In the genomic region with DNA sequence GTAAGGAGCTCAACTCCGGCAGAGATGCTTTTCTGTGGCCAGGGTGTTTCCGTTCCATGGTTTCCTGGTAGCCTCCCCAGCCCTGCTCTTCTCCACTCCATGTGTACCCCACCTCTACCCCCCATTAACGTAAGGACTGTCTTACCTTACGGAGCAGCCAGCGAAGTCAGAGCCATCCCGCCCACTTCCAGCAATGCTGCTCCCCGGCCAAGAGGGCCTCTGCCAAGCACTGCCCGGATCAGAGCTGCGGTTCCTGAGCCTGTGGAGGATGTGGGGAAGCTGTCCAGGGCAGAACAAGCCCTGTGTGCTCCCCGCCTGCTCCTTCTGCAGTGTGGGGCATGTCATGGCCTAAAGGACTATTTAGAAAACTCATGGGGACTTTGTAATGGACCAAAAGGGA, we compare ENCODE assay signal across 15 cellular contexts.
DNase-seq lines count a peak whose midpoint lies in the region; ATAC-seq and TF ChIP-seq lines count a peak whose summit lies in the region.
"Had no signal": no experiment of that assay in that cellular context is flagged by ENCODE, and none has a peak within 500 bp of the region (broad histone marks: within the 10 kb centered on the region; RNA-seq: fewer than 3 reads in every experiment).

No MANE protein-coding gene starts in this region.

- no peak overlapping the region for H4K5ac ChIP-seq in IMR-90 (ENCODE audit: low read depth, low read length)

- 91% methylated on average over 4 of the region's 10 CpGs; no CpG with 5 or more reads in 1 of the 2 experiments for whole genome bisulfite sequencing in IMR-90 (ENCODE audit: extremely low coverage in 2 of 2, insufficient read length in 1 of 2), 2 experiments

- dilution Hi-C loops in IMR-90 (cut with HindIII; ENCODE audit: low sequenced_read_pairs, unreplicated experiment), result no loop called here

- DNase-seq in IMR-90 (no peak), glutamatergic neuron (peak; percentile 7), posterior vena cava (ENCODE audit: low spot score) (peak; percentile 37), NCI-H187 (lab: John Stamatoyannopoulos, UW) (no peak), NOMO-1 treated with dmso at 0.1 percent for 144 hours (lab: John Stamatoyannopoulos, UW; ENCODE audit: unreplicated experiment) (no peak)
- DNase-seq: BE2C; CD4-positive, CD25-positive, alpha-beta regulatory T cell; DMS53; GF-D8; GM23248; H7; KG1 had no signal

- H3K27ac Mint-ChIP-seq in glutamatergic neuron (ENCODE audit: unreplicated experiment), result no peak overlapping the region
- H3K27ac Mint-ChIP-seq: CD4-positive, CD25-positive, alpha-beta regulatory T cell had no signal

- no peak for TF ChIP-seq POLR2A in IMR-90 (IDR thresholded peaks at IDR 0.05; ENCODE audit: low read depth, low read length)

- no peak overlapping the region for H3K4ac ChIP-seq in IMR-90 (ENCODE audit: low read depth, low read length)

- H3K9me1 ChIP-seq in IMR-90 (ENCODE audit: insufficient read depth, low read length), result no peaks in the 10 kb centered on the region

- intact Hi-C loops in IMR-90 (cut with micrococcal nuclease) (no loop called here), posterior vena cava (cut with DNase I) (no loop called here)

- no peak overlapping the region for H3K23ac ChIP-seq in IMR-90 (ENCODE audit: low read depth, low read length)

- POLR2A ChIA-PET in IMR-90 (lab: Charles Lee; ENCODE audit: unreplicated experiment), result no interaction called here

- H2BK15ac ChIP-seq in IMR-90 (ENCODE audit: low read depth, low read length), result no peak overlapping the region

- peaks cover 5% of the 10 kb centered on the region for H3K9me3 Mint-ChIP-seq in glutamatergic neuron (ENCODE audit: unreplicated experiment)
- H3K9me3 Mint-ChIP-seq: CD4-positive, CD25-positive, alpha-beta regulatory T cell had no signal

- no peak overlapping the region for H3K14ac ChIP-seq in IMR-90 (replicated peaks; ENCODE audit: low read depth, low read length)

- TF ChIP-seq RAD21 in IMR-90 (IDR thresholded peaks at IDR 0.05; ENCODE audit: low read length), result no peak

- no peak overlapping the region for H4K8ac ChIP-seq in IMR-90 (ENCODE audit: low read depth in 2 of 2, low read length in 2 of 2)

- no peak overlapping the region for H2BK5ac ChIP-seq in IMR-90 (ENCODE audit: low read depth, low read length, poor library complexity, severe bottlenecking)

- no peak overlapping the region for H3K4me3 Mint-ChIP-seq in glutamatergic neuron (ENCODE audit: unreplicated experiment)
- H3K4me3 Mint-ChIP-seq: CD4-positive, CD25-positive, alpha-beta regulatory T cell had no signal

- H4K20me1 ChIP-seq in BLaER1 treated with 17β-estradiol and CSF1 and Interleukin-3, amounts not matched to agents 10 nM and 100 nM, result peaks cover 0 to 9% (median 0%) of the 10 kb centered on the region in 11 experiments; a peak in 4 of 22 replicates
- no peaks in the 10 kb centered on the region for H4K20me1 ChIP-seq in IMR-90 (ENCODE audit: insufficient read depth, low read length)

- H3K56ac ChIP-seq in IMR-90 (ENCODE audit: extremely low read depth, insufficient read depth, low read length), result no peak overlapping the region

- CTCF ChIA-PET in IMR-90 (lab: Yijun Ruan, JAX), result no interaction called here

- 0 out of 22 replicates have a peak overlapping the region, but pooled peaks of 1 of the 11 experiments have one; percentile 5 for H3K9ac ChIP-seq in BLaER1 treated with 17β-estradiol and CSF1 and Interleukin-3, amounts not matched to agents 10 nM and 100 nM
- no peak overlapping the region for H3K9ac ChIP-seq in IMR-90 (ENCODE audit: low read depth, low read length)
- H3K9ac ChIP-seq: GM23248 had no signal

- no peak overlapping the region for H2BK120ac ChIP-seq in IMR-90 (ENCODE audit: low read depth, low read length)

- H3K27me3 Mint-ChIP-seq in glutamatergic neuron (ENCODE audit: unreplicated experiment), result peaks cover 3% of the 10 kb centered on the region

- H3K36me3 Mint-ChIP-seq in glutamatergic neuron (ENCODE audit: unreplicated experiment), result no peaks in the 10 kb centered on the region
- H3K36me3 Mint-ChIP-seq: CD4-positive, CD25-positive, alpha-beta regulatory T cell had no signal

- no peak overlapping the region for H3K18ac ChIP-seq in IMR-90 (ENCODE audit: low read depth, low read length)

- peaks cover 0 to 8% (median 0%) of the 10 kb centered on the region in 11 experiments; a peak in 1 of 22 replicates for H3K27me3 ChIP-seq in BLaER1 treated with 17β-estradiol and CSF1 and Interleukin-3, amounts not matched to agents 10 nM and 100 nM
- no peaks in the 10 kb centered on the region; the same call in 1 of the 2 replicates for H3K27me3 ChIP-seq in IMR-90 (ENCODE audit: control insufficient read depth, insufficient read depth, low read length)
- H3K27me3 ChIP-seq: BE2C had no signal

- TF ChIP-seq CTCF in IMR-90 (conservative IDR thresholded peaks at IDR 0.05; ENCODE audit: low read depth, low read length), result no peak
- no peak for TF ChIP-seq CTCF in glutamatergic neuron (IDR thresholded peaks at IDR 0.05; ENCODE audit: partially characterized antibody, unreplicated experiment)

- H3K27ac ChIP-seq in BLaER1 treated with 17β-estradiol and CSF1 and Interleukin-3, amounts not matched to agents 10 nM and 100 nM, result no peak overlapping the region
- H3K27ac ChIP-seq in IMR-90 (ENCODE audit: insufficient read depth, low read length), result no peak overlapping the region
- H3K27ac ChIP-seq: GM23248 had no signal

- H3K36me3 ChIP-seq in BLaER1 treated with 17β-estradiol and CSF1 and Interleukin-3, amounts not matched to agents 10 nM and 100 nM, result no peaks in the 10 kb centered on the region
- H3K36me3 ChIP-seq in IMR-90 (ENCODE audit: control insufficient read depth, insufficient read depth, low read length), result no peaks in the 10 kb centered on the region
- H3K36me3 ChIP-seq: BE2C had no signal

- H4K91ac ChIP-seq in IMR-90 (ENCODE audit: insufficient read depth, low read depth, low read length), result no peak overlapping the region

- peak overlapping the region; percentile 32 for H2AFZ ChIP-seq in IMR-90 (replicated peaks; ENCODE audit: low read length, poor library complexity)
- H2AFZ ChIP-seq: GM23248 had no signal

- peaks cover 15 to 73% (median 55%) of the 10 kb centered on the region in 10 experiments for H3K4me1 ChIP-seq in BLaER1 treated with 17β-estradiol and CSF1 and Interleukin-3, amounts not matched to agents 10 nM and 100 nM
- no peaks in the 10 kb centered on the region for H3K4me1 ChIP-seq in IMR-90 (ENCODE audit: control insufficient read depth, insufficient read depth, low read length)
- H3K4me1 ChIP-seq: BE2C had no signal

- H3K4me3 ChIP-seq in BLaER1 treated with 17β-estradiol and CSF1 and Interleukin-3, amounts not matched to agents 10 nM and 100 nM, result no peak overlapping the region
- no peak overlapping the region for H3K4me3 ChIP-seq in IMR-90 (ENCODE audit: insufficient read depth, low read depth, low read length)
- H3K4me3 ChIP-seq: GM23248 had no signal

- no peak for ATAC-seq in IMR-90 (ENCODE audit: low read depth)
- ATAC-seq in HG02798 (IDR thresholded peaks at IDR 0.05; ENCODE audit: poor library complexity, unreplicated experiment), result no peak
- no peak for ATAC-seq in GM21737 (IDR thresholded peaks at IDR 0.05; ENCODE audit: unreplicated experiment)

- H2AK9ac ChIP-seq in IMR-90 (replicated peaks; ENCODE audit: low read depth, low read length, poor library complexity), result no peak overlapping the region

- H3K4me1 Mint-ChIP-seq in glutamatergic neuron (ENCODE audit: low read depth, unreplicated experiment), result peaks cover 7% of the 10 kb centered on the region
- H3K4me1 Mint-ChIP-seq: CD4-positive, CD25-positive, alpha-beta regulatory T cell had no signal

- H3K9me3 ChIP-seq in BLaER1 treated with 17β-estradiol and CSF1 and Interleukin-3, amounts not matched to agents 10 nM and 100 nM (replicated peaks in 1 of 11), result no peaks in the 10 kb centered on the region
- H3K9me3 ChIP-seq in IMR-90 (ENCODE audit: control insufficient read depth, insufficient read depth, low read length), result no peaks in the 10 kb centered on the region
- H3K9me3 ChIP-seq: BE2C had no signal

- no peaks in the 10 kb centered on the region for H3K79me1 ChIP-seq in IMR-90 (ENCODE audit: low read depth in 1 of 2, low read length in 2 of 2)

- no peak overlapping the region for H2BK20ac ChIP-seq in IMR-90 (ENCODE audit: low read depth, low read length)

- BruUV-seq in IMR-90 (replicated peaks; lab: Mats Ljungman, UMichigan), result no TSS peak

- H2AK5ac ChIP-seq in IMR-90 (ENCODE audit: low read depth, low read length), result no peak overlapping the region

- H3K4me2 ChIP-seq in BLaER1 treated with 17β-estradiol and CSF1 and Interleukin-3, amounts not matched to agents 10 nM and 100 nM, result peak overlapping the region; percentile 5 to 89 (median 83)
- H3K4me2 ChIP-seq in IMR-90 (ENCODE audit: low read depth, low read length), result no peak overlapping the region

- in situ Hi-C loops in IMR-90 (cut with MboI; ENCODE audit: low sequenced_read_pairs), result no loop called here

TF ChIP-seq in IMR-90, 13 proteins besides CTCF, POLR2A, EP300 and RAD21 (continues in another document):
- no peak for TF ChIP-seq MAZ (IDR thresholded peaks at IDR 0.05; ENCODE audit: borderline replicate concordance, low read depth, low read length)
- no peak for TF ChIP-seq BHLHE40 (IDR thresholded peaks at IDR 0.05; ENCODE audit: low read depth, low read length)
- TF ChIP-seq CHD1 (IDR thresholded peaks at IDR 0.05; ENCODE audit: low read depth, low read length), result no peak
- TF ChIP-seq, protein P1, sequence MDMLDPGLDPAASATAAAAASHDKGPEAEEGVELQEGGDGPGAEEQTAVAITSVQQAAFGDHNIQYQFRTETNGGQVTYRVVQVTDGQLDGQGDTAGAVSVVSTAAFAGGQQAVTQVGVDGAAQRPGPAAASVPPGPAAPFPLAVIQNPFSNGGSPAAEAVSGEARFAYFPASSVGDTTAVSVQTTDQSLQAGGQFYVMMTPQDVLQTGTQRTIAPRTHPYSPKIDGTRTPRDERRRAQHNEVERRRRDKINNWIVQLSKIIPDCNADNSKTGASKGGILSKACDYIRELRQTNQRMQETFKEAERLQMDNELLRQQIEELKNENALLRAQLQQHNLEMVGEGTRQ (IDR thresholded peaks at IDR 0.05; ENCODE audit: low read depth, low read length), result no peak
- no peak for TF ChIP-seq RFX5 (IDR thresholded peaks at IDR 0.05; ENCODE audit: low read depth, low read length)
- TF ChIP-seq, protein P2, sequence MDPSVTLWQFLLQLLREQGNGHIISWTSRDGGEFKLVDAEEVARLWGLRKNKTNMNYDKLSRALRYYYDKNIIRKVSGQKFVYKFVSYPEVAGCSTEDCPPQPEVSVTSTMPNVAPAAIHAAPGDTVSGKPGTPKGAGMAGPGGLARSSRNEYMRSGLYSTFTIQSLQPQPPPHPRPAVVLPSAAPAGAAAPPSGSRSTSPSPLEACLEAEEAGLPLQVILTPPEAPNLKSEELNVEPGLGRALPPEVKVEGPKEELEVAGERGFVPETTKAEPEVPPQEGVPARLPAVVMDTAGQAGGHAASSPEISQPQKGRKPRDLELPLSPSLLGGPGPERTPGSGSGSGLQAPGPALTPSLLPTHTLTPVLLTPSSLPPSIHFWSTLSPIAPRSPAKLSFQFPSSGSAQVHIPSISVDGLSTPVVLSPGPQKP (IDR thresholded peaks at IDR 0.05; ENCODE audit: borderline replicate concordance, low read depth, low read length), result no peak
- no peak for TF ChIP-seq MAFK (IDR thresholded peaks at IDR 0.05; ENCODE audit: low read depth, low read length)
- no peak for TF ChIP-seq SMC3 (IDR thresholded peaks at IDR 0.05; ENCODE audit: low read depth, low read length)
- TF ChIP-seq RCOR1 (IDR thresholded peaks at IDR 0.05; ENCODE audit: insufficient replicate concordance, low read length), result no peak

Comparison
In these comparisons a context has a peak if more than half of its experiments do, and no peak if none do; other contexts are left out.
1. DNase-seq: peak in glutamatergic neuron (single experiment) and posterior vena cava (single experiment); none in IMR-90 (single experiment), NCI-H187 (0 of 2) and NOMO-1 treated with dmso at 0.1 percent for 144 hours (single experiment).